In the genomic region with DNA sequence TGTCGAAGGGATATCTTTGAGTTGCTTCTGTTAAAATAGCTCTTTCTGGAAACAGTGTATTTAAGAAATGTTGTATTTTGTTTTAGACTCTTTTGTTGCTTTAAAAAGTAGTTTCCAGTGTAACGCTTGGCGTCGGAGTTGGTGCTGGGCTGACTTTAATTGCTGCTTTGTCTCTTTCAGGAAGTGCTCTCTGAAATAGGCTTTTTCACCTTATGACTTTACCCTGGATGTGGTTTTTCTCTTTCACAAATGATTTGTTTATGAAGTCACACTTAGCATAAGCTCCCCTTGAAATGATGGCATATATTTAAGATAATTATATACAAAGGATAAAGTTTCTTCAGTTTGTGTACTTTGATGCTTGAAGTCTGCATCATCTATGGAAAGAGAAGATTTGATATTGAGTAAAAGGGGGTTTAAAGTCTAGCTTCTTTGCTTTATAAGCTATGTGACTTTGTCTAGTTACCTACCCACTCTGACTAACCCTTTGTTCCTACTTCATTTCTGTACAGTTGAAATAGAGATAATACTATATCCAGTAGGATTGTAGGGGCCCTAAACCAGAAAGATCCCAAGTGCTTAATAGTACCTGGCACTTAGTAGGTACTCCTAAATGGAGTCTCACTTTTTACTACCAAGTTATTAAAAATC, we compare ENCODE assay signal across 9 cellular contexts. TPM values are rescaled to one million over a fixed set of nuclear protein-coding genes. Genes with fewer than 3 reads are reported as not detected.
DNase-seq lines count a peak whose midpoint lies in the region; ATAC-seq and TF ChIP-seq lines count a peak whose summit lies in the region.
"Had no signal": no experiment of that assay in that cellular context is flagged by ENCODE, and none has a peak within 500 bp of the region (broad histone marks: within the 10 kb centered on the region; RNA-seq: fewer than 3 reads in every experiment).

A gene with protein sequence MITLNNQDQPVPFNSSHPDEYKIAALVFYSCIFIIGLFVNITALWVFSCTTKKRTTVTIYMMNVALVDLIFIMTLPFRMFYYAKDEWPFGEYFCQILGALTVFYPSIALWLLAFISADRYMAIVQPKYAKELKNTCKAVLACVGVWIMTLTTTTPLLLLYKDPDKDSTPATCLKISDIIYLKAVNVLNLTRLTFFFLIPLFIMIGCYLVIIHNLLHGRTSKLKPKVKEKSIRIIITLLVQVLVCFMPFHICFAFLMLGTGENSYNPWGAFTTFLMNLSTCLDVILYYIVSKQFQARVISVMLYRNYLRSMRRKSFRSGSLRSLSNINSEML (minus strand): TSS at position 170 of the 651 bp plus-strand sequence. CDS start 2,507 bp downstream, outside the sequence.

- no peak for DNase-seq in GM12864 (ENCODE audit: low read depth)
- DNase-seq in activated naive CD8-positive, alpha-beta T cell treated with anti-CD3 and anti-CD28 coated beads, Interleukin-2, amount 50 U/mL, for 24 hours, result no peak
- DNase-seq in NCI-H1105 treated with DMSO at 0.1 percent for 48 hours (lab: John Stamatoyannopoulos, UW), result no peak
- no peak for DNase-seq in glutamatergic neuron
- no peak for DNase-seq in NCI-H1436 treated with DMSO at 0.1 percent for 48 hours (lab: John Stamatoyannopoulos, UW)
- no peak for DNase-seq in HFFc6

- peak within 1 kb of the TSS; percentile 96 for H3K4me3 Mint-ChIP-seq in activated naive CD8-positive, alpha-beta T cell treated with anti-CD3 and anti-CD28 coated beads, Interleukin-2, amount 50 U/mL, for 24 hours
- H3K4me3 Mint-ChIP-seq in glutamatergic neuron (ENCODE audit: unreplicated experiment), result no peak within 1 kb of the TSS
- H3K4me3 Mint-ChIP-seq in HFFc6, result no peak within 1 kb of the TSS

- H3K36me3 Mint-ChIP-seq in activated naive CD8-positive, alpha-beta T cell treated with anti-CD3 and anti-CD28 coated beads, Interleukin-2, amount 50 U/mL, for 24 hours (ENCODE audit: low read depth), result peaks cover 35% of the 10 kb centered on the region
- H3K36me3 Mint-ChIP-seq in glutamatergic neuron (ENCODE audit: unreplicated experiment) (peaks cover 5% of the 10 kb centered on the region), HFFc6 (ENCODE audit: low read depth) (peaks cover 14% of the 10 kb centered on the region)

- H3K9me3 Mint-ChIP-seq in activated naive CD8-positive, alpha-beta T cell treated with anti-CD3 and anti-CD28 coated beads, Interleukin-2, amount 50 U/mL, for 24 hours, result no peaks in the 10 kb centered on the region
- peaks cover 2% of the 10 kb centered on the region for H3K9me3 Mint-ChIP-seq in glutamatergic neuron (ENCODE audit: unreplicated experiment)
- H3K9me3 Mint-ChIP-seq in HFFc6, result no peaks in the 10 kb centered on the region

- peak; percentile 91 for ATAC-seq in GM21447 (IDR thresholded peaks at IDR 0.05; ENCODE audit: unreplicated experiment)
- peak; percentile 83 for ATAC-seq in HG03565 (IDR thresholded peaks at IDR 0.05; ENCODE audit: unreplicated experiment)
- ATAC-seq in activated naive CD8-positive, alpha-beta T cell treated with anti-CD3 and anti-CD28 coated beads, Interleukin-2, amount 50 U/mL, for 24 hours, result peak; percentile 67

- no peaks in the 10 kb centered on the region for H3K27me3 Mint-ChIP-seq in activated naive CD8-positive, alpha-beta T cell treated with anti-CD3 and anti-CD28 coated beads, Interleukin-2, amount 50 U/mL, for 24 hours
- H3K27me3 Mint-ChIP-seq in glutamatergic neuron (ENCODE audit: unreplicated experiment), result peaks cover 2% of the 10 kb centered on the region
- peaks cover 3% of the 10 kb centered on the region; the same call in 1 of the 2 replicates for H3K27me3 Mint-ChIP-seq in HFFc6 (ENCODE audit: insufficient read depth)

- H3K4me3 ChIP-seq in GM12864 (ENCODE audit: low read depth, low read length), result peak within 1 kb of the TSS; percentile 12

- peaks cover 80% of the 10 kb centered on the region for H3K4me1 Mint-ChIP-seq in activated naive CD8-positive, alpha-beta T cell treated with anti-CD3 and anti-CD28 coated beads, Interleukin-2, amount 50 U/mL, for 24 hours
- H3K4me1 Mint-ChIP-seq in glutamatergic neuron (ENCODE audit: low read depth, unreplicated experiment), result peaks cover 16% of the 10 kb centered on the region
- H3K4me1 Mint-ChIP-seq in HFFc6 (ENCODE audit: low read depth), result peaks cover 18% of the 10 kb centered on the region

- H3K27ac Mint-ChIP-seq in activated naive CD8-positive, alpha-beta T cell treated with anti-CD3 and anti-CD28 coated beads, Interleukin-2, amount 50 U/mL, for 24 hours, result peak within 1 kb of the TSS; percentile 98
- no peak within 1 kb of the TSS for H3K27ac Mint-ChIP-seq in glutamatergic neuron (ENCODE audit: unreplicated experiment)
- no peak within 1 kb of the TSS for H3K27ac Mint-ChIP-seq in HFFc6

- TF ChIP-seq CTCF in GM12864 (IDR thresholded peaks at IDR 0.05; ENCODE audit: low read depth, low read length, missing control alignments) (no peak), glutamatergic neuron (IDR thresholded peaks at IDR 0.05; ENCODE audit: partially characterized antibody, unreplicated experiment) (no peak), HFFc6 (IDR thresholded peaks at IDR 0.05) (no peak)

RNA-seq across cellular contexts. Expression of the gene that starts here (rescaled TPM):
- not detected for total RNA-seq in glutamatergic neuron (ENCODE audit: unreplicated experiment)
- total RNA-seq in HFFc6 (2021; fragmentation: NEBNext Ultra II Directional; extraction: Animal tissue kit (Norgen Biotek cat#: 25700)), result not detected
- total RNA-seq: renal cortical epithelial cell had no signal
